19 cellular contexts compared by ENCODE assay signal in the genomic region with DNA sequence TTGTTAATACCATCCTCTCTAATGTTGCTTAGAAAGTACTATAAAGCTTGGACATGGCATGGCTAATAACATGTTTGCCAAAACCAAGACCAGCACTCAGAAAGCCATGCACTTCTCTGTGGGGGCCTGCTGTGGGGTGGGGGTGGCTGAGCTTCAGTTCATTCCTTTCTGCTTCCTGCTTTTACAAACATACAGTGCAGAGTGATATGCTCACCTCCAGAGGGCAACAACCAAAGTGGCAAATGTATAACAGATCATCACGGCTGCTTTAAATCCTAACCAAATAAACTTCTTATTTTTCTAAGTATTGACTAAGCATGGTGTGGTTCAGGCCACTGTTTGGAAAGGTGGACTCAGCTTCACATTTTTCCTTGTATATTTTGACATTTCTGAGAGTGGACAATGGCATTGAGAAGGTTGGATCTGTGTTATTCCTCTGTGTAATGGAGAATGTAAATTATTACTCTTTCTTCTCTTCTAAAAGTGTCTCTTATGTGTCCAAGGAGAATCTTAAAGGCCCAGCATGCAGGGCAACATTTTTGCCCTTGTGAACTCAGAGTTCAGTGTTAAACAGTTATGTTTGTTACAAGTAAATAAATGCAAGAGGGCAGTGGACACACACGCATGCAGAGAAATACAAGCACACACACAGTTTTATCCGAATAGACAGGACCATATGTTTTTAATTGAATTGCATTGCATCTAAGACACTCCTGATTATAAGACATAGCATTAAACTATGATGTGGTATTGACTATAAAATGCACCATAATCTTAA.
A peak's percentile ranks its signal among the peaks of the same experiment; 100 is the strongest.
DNase-seq lines count a peak whose midpoint lies in the region; ATAC-seq and TF ChIP-seq lines count a peak whose summit lies in the region.
"Had no signal": no experiment of that assay in that cellular context is flagged by ENCODE, and none has a peak within 500 bp of the region (broad histone marks: within the 10 kb centered on the region; RNA-seq: fewer than 3 reads in every experiment).

No MANE protein-coding gene starts in this region.

- H3K36me3 Mint-ChIP-seq in T-helper 17 cell (ENCODE audit: low read depth): peaks cover 9% of the 10 kb centered on the region
- H3K36me3 Mint-ChIP-seq: CD14-positive monocyte, naive B cell had no signal

- H3K27ac Mint-ChIP-seq in T-helper 17 cell: no peak overlapping the region
- H3K27ac Mint-ChIP-seq: activated T-helper 1 cell treated with anti-CD3 and anti-CD28 coated beads, Interleukin-12 subunit alpha, Interleukin-12 subunit beta, Interleukin-2, Interleukin-4 antibody, amounts not matched to agents 30 ng/mL and 10 ng/mL and 1 ng/mL, durations not matched to agents 14 hours and 24 hours and 36 hours; IgD-negative memory B cell; naive B cell had no signal

- H3K27ac ChIP-seq in VCaP: no peak overlapping the region
- H3K27ac ChIP-seq: colonic mucosa, heart right ventricle, thyroid gland had no signal

- H3K4me1 Mint-ChIP-seq in T-helper 17 cell: no peaks in the 10 kb centered on the region
- H3K4me1 Mint-ChIP-seq: CD14-positive monocyte, IgD-negative memory B cell, naive B cell had no signal

- no peaks in the 10 kb centered on the region for H3K9me3 ChIP-seq in T-helper 17 cell (ENCODE audit: control insufficient read depth, low read length, poor library complexity, severe bottlenecking)
- H3K9me3 ChIP-seq: colonic mucosa, heart right ventricle, thyroid gland had no signal

- peaks cover 37% of the 10 kb centered on the region for H3K27me3 Mint-ChIP-seq in T-helper 17 cell

- H3K4me3 Mint-ChIP-seq in T-helper 17 cell: no peak overlapping the region
- H3K4me3 Mint-ChIP-seq: activated T-helper 1 cell treated with anti-CD3 and anti-CD28 coated beads, Interleukin-12 subunit alpha, Interleukin-12 subunit beta, Interleukin-2, Interleukin-4 antibody, amounts not matched to agents 30 ng/mL and 10 ng/mL and 1 ng/mL, durations not matched to agents 14 hours and 24 hours and 36 hours; CD14-positive monocyte; IgD-negative memory B cell; naive B cell had no signal

- no peak for ATAC-seq in T-helper 17 cell
- ATAC-seq in HG03432 (IDR thresholded peaks at IDR 0.05; ENCODE audit: unreplicated experiment): no peak
- ATAC-seq: heart right ventricle had no signal

- TF ChIP-seq CTCF in LNCAP (IDR thresholded peaks at IDR 0.05): peak; percentile 34; the same call in 1 of the 2 replicates
- peak; percentile 41; the same call in 1 of the 2 replicates for TF ChIP-seq CTCF in VCaP (conservative IDR thresholded peaks at IDR 0.05)

- DNase-seq in ELR (ENCODE audit: low read depth) (peak; percentile 28), iris pigment epithelial cell (ENCODE audit: low read depth) (peak; percentile 3), T-helper 17 cell (no peak), kidney tubule cell (ENCODE audit: low spot score) (no peak)
- no peak for DNase-seq in stimulated activated CD4-positive, alpha-beta T cell treated with anti-CD3 and anti-CD28 coated beads, Interleukin-15, amount 100 ng/mL, for 24 hours
- DNase-seq: activated CD4-positive, alpha-beta T cell treated with anti-CD3 and anti-CD28 coated beads, Interleukin-2, amount 50 U/mL, for 4 hours; colonic mucosa; GDM1; heart right ventricle; naive B cell; NCI-H146; T-helper 9 cell; thyroid gland had no signal

Comparison
In these comparisons a context has a peak if more than half of its experiments do, and no peak if none do; other contexts are left out.
1. DNase-seq: peak in ELR (single experiment) and iris pigment epithelial cell (single experiment); none in T-helper 17 cell (0 of 3), stimulated activated CD4-positive, alpha-beta T cell treated with anti-CD3 and anti-CD28 coated beads, Interleukin-15, amount 100 ng/mL, for 24 hours (single experiment) and kidney tubule cell (single experiment).